18 cellular contexts compared by ENCODE assay signal in the genomic region with DNA sequence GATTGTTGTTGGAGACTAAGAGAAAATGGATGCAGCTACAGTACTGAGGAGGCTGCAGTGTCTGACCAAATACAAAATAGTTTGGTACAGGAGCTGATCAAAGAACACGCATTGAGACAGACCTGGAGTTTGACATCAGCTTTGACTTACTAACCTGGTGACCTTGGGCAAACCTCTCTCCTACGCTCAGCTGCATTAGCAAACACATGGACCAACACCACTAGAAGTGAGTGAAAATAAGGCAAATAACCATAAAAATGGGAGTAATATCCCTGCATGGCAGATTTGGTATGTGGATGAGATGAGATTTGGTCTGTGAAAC.
DNase-seq lines count a peak whose midpoint lies in the region; ATAC-seq and TF ChIP-seq lines count a peak whose summit lies in the region.
"Had no signal": no experiment of that assay in that cellular context is flagged by ENCODE, and none has a peak within 500 bp of the region (broad histone marks: within the 10 kb centered on the region; RNA-seq: fewer than 3 reads in every experiment).

No MANE protein-coding gene starts in this region.

- H3K27me3 Mint-ChIP-seq in GM23338 (ENCODE audit: insufficient read depth, low read depth, poor library complexity) (peaks cover 2% of the 10 kb centered on the region), memory B cell (no peaks in the 10 kb centered on the region)
- H3K27me3 Mint-ChIP-seq: B cell had no signal

- H3K18ac ChIP-seq in mesendoderm (ENCODE audit: low read length): no peak overlapping the region

- no peak overlapping the region for H2BK15ac ChIP-seq in mesendoderm (replicated peaks; ENCODE audit: low read depth)

- H3K79me2 ChIP-seq in GM23338 (replicated peaks; ENCODE audit: insufficient read depth) (no peaks in the 10 kb centered on the region), mesendoderm (ENCODE audit: control insufficient read depth, insufficient read depth, low read length) (no peaks in the 10 kb centered on the region)

- peaks cover 8% of the 10 kb centered on the region; the same call in 1 of the 2 replicates for H3K9me2 ChIP-seq in GM23338 (ENCODE audit: insufficient read depth)

- no peaks in the 10 kb centered on the region for H3K79me1 ChIP-seq in mesendoderm (ENCODE audit: low read length)

- H3K23ac ChIP-seq in mesendoderm (ENCODE audit: low read length): no peak overlapping the region

- H3K27ac ChIP-seq in GM23338 (ENCODE audit: low read depth) (no peak overlapping the region), Panc1 (ENCODE audit: low read length) (no peak overlapping the region), coronary artery (no peak overlapping the region), mesendoderm (ENCODE audit: low read depth, low read length) (no peak overlapping the region)
- H3K27ac ChIP-seq: A549 had no signal

- H3K36me3 Mint-ChIP-seq in GM23338 (ENCODE audit: low read depth) (no peaks in the 10 kb centered on the region), memory B cell (peaks cover 2% of the 10 kb centered on the region)
- H3K36me3 Mint-ChIP-seq: CD4-positive, CD25-positive, alpha-beta regulatory T cell had no signal

- H3K9ac ChIP-seq in mesendoderm (ENCODE audit: low read length): no peak overlapping the region

- H2AFZ ChIP-seq in GM23338: peak overlapping the region; percentile 6; the same call in 1 of the 2 replicates

- TF ChIP-seq CTCF in GM23338 (conservative IDR thresholded peaks at IDR 0.05; ENCODE audit: low read depth in 2 of 2) (no peak), Panc1 (IDR thresholded peaks at IDR 0.05) (no peak), coronary artery (IDR thresholded peaks at IDR 0.05) (no peak), BE2C (IDR thresholded peaks at IDR 0.05; ENCODE audit: low read depth, low read length) (no peak)

- no CpG with 5 or more reads among the region's 2 CpGs for WGBS in mesendoderm (ENCODE audit: extremely low coverage, insufficient coverage, low lambda C conversion rate)

- H2BK120ac ChIP-seq in mesendoderm (ENCODE audit: low read depth, low read length): no peak overlapping the region

- no peak overlapping the region for H3K4me2 ChIP-seq in GM23338
- H3K4me2 ChIP-seq in mesendoderm (ENCODE audit: low read length): no peak overlapping the region
- H3K4me2 ChIP-seq: A549 had no signal

- in situ Hi-C loops in Panc1 (cut with HindIII; ENCODE audit: low pct_unique_long_range_greater_than_20kb, low sequenced_read_pairs): no loop called here

- H3K9me3 Mint-ChIP-seq in GM23338: peaks cover 3% of the 10 kb centered on the region
- H3K9me3 Mint-ChIP-seq in memory B cell: no peaks in the 10 kb centered on the region

- CTCF ChIA-PET in Panc1 (lab: Charles Lee): no interaction called here

- H3K27ac Mint-ChIP-seq in GM23338: no peak overlapping the region
- H3K27ac Mint-ChIP-seq in memory B cell: peak overlapping the region; percentile 62
- H3K27ac Mint-ChIP-seq: B cell; CD4-positive, CD25-positive, alpha-beta regulatory T cell had no signal

- H3K27me3 ChIP-seq in GM23338 (ENCODE audit: insufficient read depth) (no peaks in the 10 kb centered on the region), Panc1 (ENCODE audit: control insufficient read depth, insufficient read depth, low read length) (no peaks in the 10 kb centered on the region), mesendoderm (ENCODE audit: insufficient read depth, low read length, poor library complexity) (no peaks in the 10 kb centered on the region), BE2C (no peaks in the 10 kb centered on the region)

- ATAC-seq in GM23338 (no peak), Panc1 (peak; percentile 22; the same call in 1 of the 2 replicates), memory B cell (ENCODE audit: low read depth) (no peak)
- ATAC-seq: A549, Right ventricle myocardium inferior had no signal

- H4K20me1 ChIP-seq in GM23338 (replicated peaks; ENCODE audit: insufficient read depth): no peaks in the 10 kb centered on the region

- no peak overlapping the region for H3K4me3 ChIP-seq in GM23338
- no peak overlapping the region for H3K4me3 ChIP-seq in Panc1 (ENCODE audit: low read depth in 2 of 2, low read length in 2 of 2)
- no peak overlapping the region for H3K4me3 ChIP-seq in coronary artery
- no peak overlapping the region for H3K4me3 ChIP-seq in mesendoderm (ENCODE audit: low read length)
- no peak overlapping the region for H3K4me3 ChIP-seq in BE2C (ENCODE audit: low read depth, low read length)
- H3K4me3 ChIP-seq: A549 had no signal

- no peak overlapping the region for H3K4ac ChIP-seq in mesendoderm (ENCODE audit: low read depth, low read length)

- no TSS peak for BruUV-seq in Panc1 (replicated peaks; lab: Mats Ljungman, UMichigan)

- H4K8ac ChIP-seq in mesendoderm (ENCODE audit: low read depth, low read length): no peak overlapping the region

- DNase-seq in GM23338 (ENCODE audit: low spot score) (no peak), Panc1 (ENCODE audit: low read depth, low spot score) (no peak), coronary artery (ENCODE audit: low spot score) (peak; percentile 7), memory B cell (ENCODE audit: low spot score in 2 of 2) (no peak), mesendoderm (no peak), BE2C (no peak), NCI-H1694 treated with DMSO at 0.1 percent for 48 hours (lab: John Stamatoyannopoulos, UW) (no peak)
- DNase-seq: CD4-positive, CD25-positive, alpha-beta regulatory T cell; GDM1; KG1; NCI-H146; NCI-H2029 treated with DMSO at 0.1 percent for 48 hours; NCI-H226; NCI-H774; SW 1271 had no signal

- no peak overlapping the region for H2AK5ac ChIP-seq in mesendoderm (ENCODE audit: low read length)

- H3F3A ChIP-seq in GM23338 (replicated peaks; ENCODE audit: low read depth): no peaks in the 10 kb centered on the region

- peaks cover 17% of the 10 kb centered on the region; the same call in 2 of the 3 replicates for H3K4me1 Mint-ChIP-seq in GM23338
- H3K4me1 Mint-ChIP-seq in memory B cell: peaks cover 32% of the 10 kb centered on the region

- intact Hi-C loops in Panc1 (cut with micrococcal nuclease; ENCODE audit: unreplicated experiment): no loop called here

- H3K56ac ChIP-seq in mesendoderm (ENCODE audit: low read length): no peak overlapping the region

- no peaks in the 10 kb centered on the region for H3K4me1 ChIP-seq in GM23338 (ENCODE audit: insufficient read depth)
- H3K4me1 ChIP-seq in Panc1 (ENCODE audit: control insufficient read depth, insufficient read depth, low read length): peaks cover 10% of the 10 kb centered on the region
- H3K4me1 ChIP-seq in mesendoderm (ENCODE audit: control insufficient read depth, low read depth, low read length): peaks cover 3% of the 10 kb centered on the region
- no peaks in the 10 kb centered on the region; the same call in 1 of the 2 replicates for H3K4me1 ChIP-seq in BE2C
- H3K4me1 ChIP-seq: A549 had no signal

- H3K36me3 ChIP-seq in GM23338 (ENCODE audit: insufficient read depth) (no peaks in the 10 kb centered on the region), Panc1 (ENCODE audit: control insufficient read depth, insufficient read depth, low read length) (no peaks in the 10 kb centered on the region), mesendoderm (ENCODE audit: control insufficient read depth, insufficient read depth, low read length) (no peaks in the 10 kb centered on the region), BE2C (no peaks in the 10 kb centered on the region)

- no peak overlapping the region for H4K5ac ChIP-seq in mesendoderm (ENCODE audit: low read length)

- H2BK5ac ChIP-seq in mesendoderm (ENCODE audit: low read length): no peak overlapping the region

- no peaks in the 10 kb centered on the region for H3K9me3 ChIP-seq in Panc1 (ENCODE audit: control insufficient read depth, insufficient read depth, low read depth, low read length)
- no peaks in the 10 kb centered on the region for H3K9me3 ChIP-seq in BE2C
- H3K9me3 ChIP-seq: A549 had no signal

- POLR2A ChIA-PET in Panc1 (lab: Charles Lee): no interaction called here

- H3K4me3 Mint-ChIP-seq in GM23338 (no peak overlapping the region), memory B cell (no peak overlapping the region)
- H3K4me3 Mint-ChIP-seq: B cell; CD4-positive, CD25-positive, alpha-beta regulatory T cell had no signal

TF ChIP-seq in GM23338, 12 proteins besides CTCF, POLR2A, EP300 and RAD21 (continues in another document):
- TF ChIP-seq, protein P1, sequence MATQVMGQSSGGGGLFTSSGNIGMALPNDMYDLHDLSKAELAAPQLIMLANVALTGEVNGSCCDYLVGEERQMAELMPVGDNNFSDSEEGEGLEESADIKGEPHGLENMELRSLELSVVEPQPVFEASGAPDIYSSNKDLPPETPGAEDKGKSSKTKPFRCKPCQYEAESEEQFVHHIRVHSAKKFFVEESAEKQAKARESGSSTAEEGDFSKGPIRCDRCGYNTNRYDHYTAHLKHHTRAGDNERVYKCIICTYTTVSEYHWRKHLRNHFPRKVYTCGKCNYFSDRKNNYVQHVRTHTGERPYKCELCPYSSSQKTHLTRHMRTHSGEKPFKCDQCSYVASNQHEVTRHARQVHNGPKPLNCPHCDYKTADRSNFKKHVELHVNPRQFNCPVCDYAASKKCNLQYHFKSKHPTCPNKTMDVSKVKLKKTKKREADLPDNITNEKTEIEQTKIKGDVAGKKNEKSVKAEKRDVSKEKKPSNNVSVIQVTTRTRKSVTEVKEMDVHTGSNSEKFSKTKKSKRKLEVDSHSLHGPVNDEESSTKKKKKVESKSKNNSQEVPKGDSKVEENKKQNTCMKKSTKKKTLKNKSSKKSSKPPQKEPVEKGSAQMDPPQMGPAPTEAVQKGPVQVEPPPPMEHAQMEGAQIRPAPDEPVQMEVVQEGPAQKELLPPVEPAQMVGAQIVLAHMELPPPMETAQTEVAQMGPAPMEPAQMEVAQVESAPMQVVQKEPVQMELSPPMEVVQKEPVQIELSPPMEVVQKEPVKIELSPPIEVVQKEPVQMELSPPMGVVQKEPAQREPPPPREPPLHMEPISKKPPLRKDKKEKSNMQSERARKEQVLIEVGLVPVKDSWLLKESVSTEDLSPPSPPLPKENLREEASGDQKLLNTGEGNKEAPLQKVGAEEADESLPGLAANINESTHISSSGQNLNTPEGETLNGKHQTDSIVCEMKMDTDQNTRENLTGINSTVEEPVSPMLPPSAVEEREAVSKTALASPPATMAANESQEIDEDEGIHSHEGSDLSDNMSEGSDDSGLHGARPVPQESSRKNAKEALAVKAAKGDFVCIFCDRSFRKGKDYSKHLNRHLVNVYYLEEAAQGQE (IDR thresholded peaks at IDR 0.05; ENCODE audit: unreplicated experiment): no peak
- TF ChIP-seq EZH2 (IDR thresholded peaks at IDR 0.05; ENCODE audit: low read depth, unreplicated experiment) (no peak), EZH2phosphoT487 (IDR thresholded peaks at IDR 0.05; ENCODE audit: unreplicated experiment) (no peak), STAT1 (IDR thresholded peaks at IDR 0.05; ENCODE audit: unreplicated experiment) (no peak), JUNB (IDR thresholded peaks at IDR 0.05; ENCODE audit: unreplicated experiment) (no peak), NANOG (IDR thresholded peaks at IDR 0.05; ENCODE audit: borderline replicate concordance) (no peak), CREB1 (CRISPR knock-in tag; IDR thresholded peaks at IDR 0.05; ENCODE audit: low read depth) (no peak)
